Comparison of ENCODE assay signal across 15 cellular contexts in the genomic region with DNA sequence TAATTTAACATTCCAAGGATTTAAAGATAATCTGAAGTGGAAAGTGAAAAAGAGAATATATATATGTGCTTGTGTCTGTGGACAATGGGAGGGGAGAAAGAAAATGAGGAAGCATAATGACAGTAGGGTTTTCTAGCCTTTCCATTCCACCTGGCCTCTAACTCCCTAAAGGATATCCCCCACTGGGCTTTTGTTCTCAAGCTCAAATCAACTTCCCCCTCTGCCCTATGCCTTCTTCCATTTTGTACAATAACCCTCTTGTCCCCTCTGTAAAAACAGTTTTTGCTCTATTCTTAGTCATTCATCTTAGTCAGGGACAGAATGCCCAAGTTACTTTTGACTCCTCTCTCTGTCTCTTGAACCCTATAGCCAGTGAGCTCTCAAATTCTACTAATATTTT. TPM values are rescaled to one million over a fixed set of nuclear protein-coding genes. Genes with fewer than 3 reads are reported as not detected.
A peak's percentile ranks its signal among the peaks of the same experiment; 100 is the strongest.
DNase-seq lines count a peak whose midpoint lies in the region; ATAC-seq and TF ChIP-seq lines count a peak whose summit lies in the region.
"Had no signal": no experiment of that assay in that cellular context is flagged by ENCODE, and none has a peak within 500 bp of the region (broad histone marks: within the 10 kb centered on the region; RNA-seq: fewer than 3 reads in every experiment).

No MANE protein-coding gene starts in this region.

- no peak for ATAC-seq in activated naive CD8-positive, alpha-beta T cell treated with anti-CD3 and anti-CD28 coated beads, Interleukin-2, amount 50 U/mL, for 24 hours
- ATAC-seq in T-helper 17 cell: no peak
- ATAC-seq in memory B cell (ENCODE audit: low read depth): no peak
- no peak for ATAC-seq in HG02852 (IDR thresholded peaks at IDR 0.05; ENCODE audit: unreplicated experiment)
- ATAC-seq: upper lobe of right lung had no signal

- TF ChIP-seq POLR2A in uterus (IDR thresholded peaks at IDR 0.05) (no peak), ovary (IDR thresholded peaks at IDR 0.05) (no peak)

- no peak for DNase-seq in activated naive CD8-positive, alpha-beta T cell treated with anti-CD3 and anti-CD28 coated beads, Interleukin-2, amount 50 U/mL, for 24 hours
- no peak for DNase-seq in activated naive CD8-positive, alpha-beta T cell treated with anti-CD3 and anti-CD28 coated beads for 36 hours
- no peak for DNase-seq in T-helper 17 cell
- DNase-seq in memory B cell (ENCODE audit: low spot score in 2 of 2): no peak
- DNase-seq in uterus: no peak
- no peak for DNase-seq in activated CD4-positive, alpha-beta T cell treated with anti-CD3 and anti-CD28 coated beads, Interleukin-2, amount 50 U/mL, for 4 hours
- DNase-seq in ovary: no peak
- DNase-seq: ACHN; activated CD4-positive, alpha-beta T cell treated with anti-CD3 and anti-CD28 coated beads for 4 hours; CD4-positive, alpha-beta memory T cell; T-helper 9 cell; upper lobe of right lung had no signal

- H3K4me3 ChIP-seq in uterus: no peak overlapping the region
- no peak overlapping the region for H3K4me3 ChIP-seq in ovary
- H3K4me3 ChIP-seq: skin epidermis, upper lobe of right lung had no signal

- H3K4me1 Mint-ChIP-seq in activated naive CD8-positive, alpha-beta T cell treated with anti-CD3 and anti-CD28 coated beads, Interleukin-2, amount 50 U/mL, for 24 hours: peaks cover 21% of the 10 kb centered on the region
- H3K4me1 Mint-ChIP-seq in activated naive CD8-positive, alpha-beta T cell treated with anti-CD3 and anti-CD28 coated beads for 36 hours: peaks cover 18% of the 10 kb centered on the region
- H3K4me1 Mint-ChIP-seq in T-helper 17 cell (peaks cover 10% of the 10 kb centered on the region), memory B cell (peaks cover 13% of the 10 kb centered on the region)

- TF ChIP-seq CTCF in uterus (IDR thresholded peaks at IDR 0.05) (no peak), ovary (IDR thresholded peaks at IDR 0.05) (no peak)

- H3K4me1 ChIP-seq in uterus (peaks cover 4 to 6% of the 10 kb centered on the region in 2 donors), ovary (ENCODE audit: insufficient read depth) (peaks cover 2% of the 10 kb centered on the region)

- no peaks in the 10 kb centered on the region for H3K27me3 Mint-ChIP-seq in activated naive CD8-positive, alpha-beta T cell treated with anti-CD3 and anti-CD28 coated beads, Interleukin-2, amount 50 U/mL, for 24 hours
- H3K27me3 Mint-ChIP-seq in activated naive CD8-positive, alpha-beta T cell treated with anti-CD3 and anti-CD28 coated beads for 36 hours: no peaks in the 10 kb centered on the region
- H3K27me3 Mint-ChIP-seq in T-helper 17 cell: no peaks in the 10 kb centered on the region
- no peaks in the 10 kb centered on the region for H3K27me3 Mint-ChIP-seq in memory B cell
- H3K27me3 Mint-ChIP-seq: CD4-positive, alpha-beta memory T cell had no signal

- no peaks in the 10 kb centered on the region for H3K9me3 ChIP-seq in T-helper 17 cell (ENCODE audit: control insufficient read depth, low read length, poor library complexity, severe bottlenecking)
- no peaks in the 10 kb centered on the region for H3K9me3 ChIP-seq in uterus
- H3K9me3 ChIP-seq in ovary: no peaks in the 10 kb centered on the region
- H3K9me3 ChIP-seq: upper lobe of right lung had no signal

- TF ChIP-seq EP300 in ovary (IDR thresholded peaks at IDR 0.05): no peak

- no peaks in the 10 kb centered on the region for H3K9me3 Mint-ChIP-seq in activated naive CD8-positive, alpha-beta T cell treated with anti-CD3 and anti-CD28 coated beads, Interleukin-2, amount 50 U/mL, for 24 hours
- no peaks in the 10 kb centered on the region for H3K9me3 Mint-ChIP-seq in activated naive CD8-positive, alpha-beta T cell treated with anti-CD3 and anti-CD28 coated beads for 36 hours
- no peaks in the 10 kb centered on the region for H3K9me3 Mint-ChIP-seq in memory B cell
- H3K9me3 Mint-ChIP-seq: CD4-positive, alpha-beta memory T cell had no signal

- H3K27ac ChIP-seq in uterus: peak overlapping the region; percentile 72 to 85
- H3K27ac ChIP-seq in ovary: no peak overlapping the region
- H3K27ac ChIP-seq: upper lobe of right lung had no signal

- intact Hi-C loops in uterus (cut with DNase I; ENCODE audit: low total_unique reads) (no loop called here), ovary (cut with DNase I) (no loop called here)

- H3K36me3 ChIP-seq in uterus (no peaks in the 10 kb centered on the region), ovary (no peaks in the 10 kb centered on the region)

- peaks cover 35% of the 10 kb centered on the region for H3K36me3 Mint-ChIP-seq in activated naive CD8-positive, alpha-beta T cell treated with anti-CD3 and anti-CD28 coated beads, Interleukin-2, amount 50 U/mL, for 24 hours (ENCODE audit: low read depth)
- peaks cover 14% of the 10 kb centered on the region for H3K36me3 Mint-ChIP-seq in activated naive CD8-positive, alpha-beta T cell treated with anti-CD3 and anti-CD28 coated beads for 36 hours
- peaks cover 9% of the 10 kb centered on the region for H3K36me3 Mint-ChIP-seq in T-helper 17 cell (ENCODE audit: low read depth)
- peaks cover 37% of the 10 kb centered on the region for H3K36me3 Mint-ChIP-seq in memory B cell

- H3K27me3 ChIP-seq in uterus (no peaks in the 10 kb centered on the region), ovary (no peaks in the 10 kb centered on the region)
- H3K27me3 ChIP-seq: upper lobe of right lung had no signal

- H3K27ac Mint-ChIP-seq in activated naive CD8-positive, alpha-beta T cell treated with anti-CD3 and anti-CD28 coated beads, Interleukin-2, amount 50 U/mL, for 24 hours: peak overlapping the region; percentile 36
- H3K27ac Mint-ChIP-seq in activated naive CD8-positive, alpha-beta T cell treated with anti-CD3 and anti-CD28 coated beads for 36 hours: no peak overlapping the region
- H3K27ac Mint-ChIP-seq in T-helper 17 cell (peak overlapping the region; percentile 67), memory B cell (peak overlapping the region; percentile 39)
- H3K27ac Mint-ChIP-seq: activated naive CD4-positive, alpha-beta T cell treated with anti-CD3 and anti-CD28 coated beads, Interleukin-2, amount 50 U/mL, for 72 hours had no signal

- no peak overlapping the region for H3K4me3 Mint-ChIP-seq in activated naive CD8-positive, alpha-beta T cell treated with anti-CD3 and anti-CD28 coated beads, Interleukin-2, amount 50 U/mL, for 24 hours
- no peak overlapping the region for H3K4me3 Mint-ChIP-seq in activated naive CD8-positive, alpha-beta T cell treated with anti-CD3 and anti-CD28 coated beads for 36 hours
- no peak overlapping the region for H3K4me3 Mint-ChIP-seq in T-helper 17 cell
- no peak overlapping the region for H3K4me3 Mint-ChIP-seq in memory B cell
- H3K4me3 Mint-ChIP-seq: CD4-positive, alpha-beta memory T cell had no signal

RNA-seq across cellular contexts. Expression of gene ANTXR2, which starts 23.6 kb away (rescaled TPM):
- total RNA-seq in activated naive CD8-positive, alpha-beta T cell treated with anti-CD3 and anti-CD28 coated beads for 36 hours: 1 to 10 TPM; 1.5 to 2.0 TPM
- total RNA-seq in T-helper 17 cell (10 to 100 TPM; 58.0 to 58.9 TPM), uterus (100 to 1,000 TPM in 3 of 4 donors, 10 to 100 TPM in 1; 51.8 to 182 (median 144) TPM), ovary (100 to 1,000 TPM in 3 of 7 donors, 10 to 100 TPM in 4; 78.3 to 230 (median 88.7) TPM)
- 100 to 1,000 TPM in 1 of 2 donors, 10 to 100 TPM in 1; 64.4 to 231 TPM for polyA plus RNA-seq in ovary

Comparison
In these comparisons a context has a peak if more than half of its experiments do, and no peak if none do; other contexts are left out.
1. H3K27ac ChIP-seq: peak in uterus (2 of 2); none in ovary (0 of 2).
2. RNA of gene ANTXR2, which starts 23.6 kb away (total RNA-seq): 51.8 to 182 TPM in uterus, 78.3 to 230 TPM in ovary and 58.0 to 58.9 TPM in T-helper 17 cell; 1.5 to 2.0 TPM in activated naive CD8-positive, alpha-beta T cell treated with anti-CD3 and anti-CD28 coated beads for 36 hours; every median in the first group is over 10 times any median in the second.